8 cellular contexts compared by ENCODE assay signal in genomic region chr11:120344302-120345004, GRCh38. TPM values are rescaled to one million over a fixed set of nuclear protein-coding genes. Genes with fewer than 3 reads are reported as not detected.
DNase-seq lines count a peak whose midpoint lies in the region; ATAC-seq and TF ChIP-seq lines count a peak whose summit lies in the region.

No MANE protein-coding gene starts in this region.

- H3K36me3 ChIP-seq in lung (ENCODE audit: control insufficient read depth in 2 of 2, insufficient read depth in 2 of 2, low read length in 2 of 2), result no peaks in the 10 kb centered on the region

- DNase-seq in activated CD4-positive, CD25-positive, alpha-beta regulatory T cell treated with anti-CD3 and anti-CD28 coated beads, Interleukin-2, amount 50 U/mL, for 16 hours (ENCODE audit: low read depth, low spot score), result peak; percentile 34
- DNase-seq in activated CD4-positive, CD25-positive, alpha-beta regulatory T cell treated with anti-CD3 and anti-CD28 coated beads, Interleukin-2, amount 50 U/mL, for 72 hours, result no peak
- DNase-seq in activated B cell treated with CpG ODN at 0.5 μM for 24 hours, result no peak
- DNase-seq in lung (ENCODE audit: low spot score), result no peak
- no peak for DNase-seq in NCI-H1436 (lab: John Stamatoyannopoulos, UW)
- no peak for DNase-seq in DMS114 treated with DMSO at 0.1 percent for 48 hours (lab: John Stamatoyannopoulos, UW; ENCODE audit: unreplicated experiment)

- H3K36me3 Mint-ChIP-seq in IgD-negative memory B cell, result no peaks in the 10 kb centered on the region
- H3K36me3 Mint-ChIP-seq in activated B cell treated with CpG ODN at 0.5 μM for 24 hours (ENCODE audit: low read depth), result no peaks in the 10 kb centered on the region

- H3K4me1 Mint-ChIP-seq in IgD-negative memory B cell (peaks cover 16 to 26% (median 20%) of the 10 kb centered on the region in 3 donors), activated B cell treated with CpG ODN at 0.5 μM for 24 hours (peaks cover 41% of the 10 kb centered on the region)

- no peaks in the 10 kb centered on the region for H3K27me3 ChIP-seq in lung (ENCODE audit: control insufficient read depth, insufficient read depth)

- H3K27ac Mint-ChIP-seq in IgD-negative memory B cell, result peak overlapping the region; percentile 7 to 32 (median 25)
- peak overlapping the region; percentile 30 for H3K27ac Mint-ChIP-seq in activated B cell treated with CpG ODN at 0.5 μM for 24 hours

- intact Hi-C loops in activated B cell treated with CpG ODN at 0.5 μM for 24 hours (cut with micrococcal nuclease), result loop anchor here (1.0 to 10.0 kb wide), 4 partner anchors 8 to 1230 kb away; partner anchors contain the start of gene ARHGEF12

- no peak for TF ChIP-seq CTCF in activated B cell treated with CpG ODN at 0.5 μM for 24 hours (IDR thresholded peaks at IDR 0.05)
- TF ChIP-seq CTCF in lung (IDR thresholded peaks at IDR 0.05; ENCODE audit: control extremely low read depth, extremely low read depth), result no peak

- H3K4me1 ChIP-seq in lung (ENCODE audit: control insufficient read depth in 2 of 2, insufficient read depth in 2 of 2, low read length in 2 of 2), result peaks cover 3 to 39% of the 10 kb centered on the region in 2 donors

- POLR2A ChIA-PET in activated B cell treated with CpG ODN at 0.5 μM for 24 hours (lab: Charles Lee), result no interaction called here

- H3K27me3 Mint-ChIP-seq in IgD-negative memory B cell (peaks cover 56% of the 10 kb centered on the region), activated B cell treated with CpG ODN at 0.5 μM for 24 hours (peaks cover 48% of the 10 kb centered on the region)

- 16 to 19% methylated on average over 1 of the region's 1 CpG for WGBS in lung, 2 donors

- no peak overlapping the region for H3K27ac ChIP-seq in lung (ENCODE audit: low read depth in 1 of 2, low read length in 1 of 2)

- H3K4me3 Mint-ChIP-seq in IgD-negative memory B cell (peak overlapping the region in 3 of 4 donors; percentile 7 to 80 (median 43)), activated B cell treated with CpG ODN at 0.5 μM for 24 hours (peak overlapping the region; percentile 21)

- CTCF ChIA-PET in activated B cell treated with CpG ODN at 0.5 μM for 24 hours (lab: Charles Lee), result no interaction called here

- H3K9me3 ChIP-seq in lung (ENCODE audit: control insufficient read depth in 2 of 2, insufficient read depth in 1 of 2, low read length in 1 of 2), result no peaks in the 10 kb centered on the region

- H3K9me3 Mint-ChIP-seq in IgD-negative memory B cell, result peaks cover 0 to 2% (median 0%) of the 10 kb centered on the region in 3 donors
- no peaks in the 10 kb centered on the region for H3K9me3 Mint-ChIP-seq in activated B cell treated with CpG ODN at 0.5 μM for 24 hours

- no peak overlapping the region for H3K4me3 ChIP-seq in lung

- ATAC-seq in GM21737 (IDR thresholded peaks at IDR 0.05; ENCODE audit: unreplicated experiment), result peak; percentile 72
- ATAC-seq in activated B cell treated with CpG ODN at 0.5 μM for 24 hours (ENCODE audit: low read depth), result peak; percentile 82
- ATAC-seq in lung (ENCODE audit: insufficient read depth, low FRiP score), result peak; percentile 58

RNA-seq across cellular contexts. Expression of gene ARHGEF12, which starts 8.2 kb away (rescaled TPM):
- polyA plus RNA-seq in IgD-negative memory B cell (4.5 TPM), lung (10 to 100 TPM; 19.0 to 25.0 TPM)
- total RNA-seq in activated B cell treated with CpG ODN at 0.5 μM for 24 hours (20.9 and 25.8 TPM in 2 replicates), lung (100 to 1,000 TPM in 1 of 2 donors, 10 to 100 TPM in 1; 86.1 to 243 TPM)

RNA-seq across cellular contexts. Expression of gene TLCD5, which starts 19.4 kb away (rescaled TPM):
- polyA plus RNA-seq in IgD-negative memory B cell, result not detected
- total RNA-seq in activated B cell treated with CpG ODN at 0.5 μM for 24 hours, result 0.15 and 0.22 TPM in 2 replicates
- 10 to 100 TPM in 1 of 2 donors, 1 to 10 TPM in 1; 3.7 to 10.8 TPM for total RNA-seq in lung
- 1 to 10 TPM; 2.0 to 2.4 TPM for polyA plus RNA-seq in lung
